In genomic region chr10:74272288-74272687, GRCh38 we compare ENCODE assay signal across 25 cellular contexts.
DNase-seq lines count a peak whose midpoint lies in the region; ATAC-seq and TF ChIP-seq lines count a peak whose summit lies in the region.
"Had no signal": no experiment of that assay in that cellular context is flagged by ENCODE, and none has a peak within 500 bp of the region (broad histone marks: within the 10 kb centered on the region; RNA-seq: fewer than 3 reads in every experiment).

No MANE protein-coding gene starts in this region.

- no peak for TF ChIP-seq CTCF in MCF 10A (IDR thresholded peaks at IDR 0.05; ENCODE audit: unreplicated experiment)
- no peak for TF ChIP-seq CTCF in breast epithelium (IDR thresholded peaks at IDR 0.05)
- TF ChIP-seq CTCF in HEK293 (tag by site-specific recombination; IDR thresholded peaks at IDR 0.05), result no peak
- TF ChIP-seq CTCF in WTC11 (IDR thresholded peaks at IDR 0.05), result no peak
- TF ChIP-seq CTCF in neural crest cell (conservative IDR thresholded peaks at IDR 0.05), result no peak
- no peak for TF ChIP-seq CTCF in transverse colon (IDR thresholded peaks at IDR 0.05)

- TF ChIP-seq EP300 in transverse colon (IDR thresholded peaks at IDR 0.05; ENCODE audit: low read depth), result no peak

- POLR2A ChIA-PET in MCF 10A (lab: Yijun Ruan, JAX), result interaction anchor here (0.6 kb wide), 2 partner anchors 172 to 477 kb away, joined by 3 read pairs; no protein-coding TSS in a partner anchor
- POLR2A ChIA-PET in HEK293 (lab: Yijun Ruan, JAX), result no interaction called here
- POLR2A ChIA-PET in WTC11 (lab: Charles Lee), result no interaction called here

- intact Hi-C loops in MCF 10A (cut with micrococcal nuclease) (no loop called here), breast epithelium (cut with DNase I; ENCODE audit: low total_unique reads) (no loop called here), transverse colon (cut with DNase I; ENCODE audit: low total_unique reads) (no loop called here)

- H3K9me3 ChIP-seq in breast epithelium (no peaks in the 10 kb centered on the region), HEK293 (ENCODE audit: control insufficient read depth, insufficient read depth, low read depth, low read length) (no peaks in the 10 kb centered on the region), transverse colon (no peaks in the 10 kb centered on the region)
- H3K9me3 ChIP-seq: A549; BE2C; BLaER1 treated with 17β-estradiol and CSF1 and Interleukin-3, amounts not matched to agents 10 nM and 100 nM had no signal

- H3K36me3 ChIP-seq in breast epithelium, result no peaks in the 10 kb centered on the region
- H3K36me3 ChIP-seq in HEK293 (ENCODE audit: control insufficient read depth in 2 of 2, insufficient read depth in 1 of 2, low read length in 2 of 2), result no peaks in the 10 kb centered on the region
- no peaks in the 10 kb centered on the region for H3K36me3 ChIP-seq in transverse colon
- H3K36me3 ChIP-seq: BE2C had no signal

- no peak for ATAC-seq in WTC11
- ATAC-seq: A549, GM23338, HCT116 had no signal

- no TSS peak for BruUV-seq in MCF 10A (replicated peaks; lab: Mats Ljungman, UMichigan)

- H3K4me3 ChIP-seq in breast epithelium (no peak overlapping the region), HEK293 (ENCODE audit: low read depth, low read length) (no peak overlapping the region), transverse colon (no peak overlapping the region)
- H3K4me3 ChIP-seq: A549; BLaER1 treated with 17β-estradiol and CSF1 and Interleukin-3, amounts not matched to agents 10 nM and 100 nM; GM23338 had no signal

- H3K36me3 Mint-ChIP-seq in MCF 10A (ENCODE audit: insufficient read depth, unreplicated experiment), result peaks cover 13% of the 10 kb centered on the region
- H3K36me3 Mint-ChIP-seq in WTC11, result no peaks in the 10 kb centered on the region
- H3K36me3 Mint-ChIP-seq in neural crest cell (ENCODE audit: low read depth), result no peaks in the 10 kb centered on the region
- H3K36me3 Mint-ChIP-seq: CD8-positive, alpha-beta memory T cell had no signal

- CTCF ChIA-PET in MCF 10A (lab: Yijun Ruan, JAX) (no interaction called here), HEK293 (lab: Yijun Ruan, JAX) (no interaction called here), WTC11 (lab: Charles Lee) (no interaction called here)

- in situ Hi-C loops in transverse colon (cut with MboI; ENCODE audit: low pct_ligation_motif_present in 1 of 4, low pct_unique_long_range_greater_than_20kb in 1 of 4, low sequenced_read_pairs in 3 of 4), result loop anchor here in 3 of 4 donors (25.0 kb wide), 2 partner anchors 740 to 965 kb away; partner anchors contain the start of gene COMTD1 (in 3 of the 3)

- H3K27me3 ChIP-seq in breast epithelium, result no peaks in the 10 kb centered on the region
- no peaks in the 10 kb centered on the region for H3K27me3 ChIP-seq in transverse colon
- H3K27me3 ChIP-seq: BE2C; BLaER1 treated with 17β-estradiol and CSF1 and Interleukin-3, amounts not matched to agents 10 nM and 100 nM had no signal

- DNase-seq in MCF 10A (ENCODE audit: unreplicated experiment) (no peak), breast epithelium (ENCODE audit: low spot score in 2 of 2) (no peak), WTC11 (ENCODE audit: low spot score) (no peak), neural crest cell (ENCODE audit: low read depth, low spot score) (no peak), NCI-H446 (lab: John Stamatoyannopoulos, UW) (no peak), transverse colon (no peak)
- DNase-seq: 8988T; ACHN; AML-193; BE2C; Calu3; CD4-positive, alpha-beta T cell; CD8-positive, alpha-beta memory T cell; COR-L47; DMS53; DMS79 treated with DMSO at 0.1 percent for 48 hours; GF-D8; H9; HFFc6 had no signal

- H3K4me1 ChIP-seq in breast epithelium, result no peaks in the 10 kb centered on the region
- H3K4me1 ChIP-seq in HEK293 (ENCODE audit: control insufficient read depth, insufficient read depth, low read length), result no peaks in the 10 kb centered on the region
- peaks cover 0 to 13% (median 0%) of the 10 kb centered on the region in 4 donors for H3K4me1 ChIP-seq in transverse colon
- H3K4me1 ChIP-seq: A549; BE2C; BLaER1 treated with 17β-estradiol and CSF1 and Interleukin-3, amounts not matched to agents 10 nM and 100 nM had no signal

- H3K27ac ChIP-seq in breast epithelium (no peak overlapping the region), HEK293 (ENCODE audit: extremely low read depth, low read depth, low read length) (no peak overlapping the region), transverse colon (no peak overlapping the region)
- H3K27ac ChIP-seq: A549; BLaER1 treated with 17β-estradiol and CSF1 and Interleukin-3, amounts not matched to agents 10 nM and 100 nM had no signal

- H3K4me3 Mint-ChIP-seq in MCF 10A (ENCODE audit: unreplicated experiment) (no peak overlapping the region), WTC11 (no peak overlapping the region), neural crest cell (no peak overlapping the region)
- H3K4me3 Mint-ChIP-seq: CD14-positive monocyte; CD4-positive, alpha-beta T cell; CD8-positive, alpha-beta memory T cell; GM23338; H9; HFFc6 had no signal

- H3K9me3 Mint-ChIP-seq in MCF 10A (ENCODE audit: unreplicated experiment) (no peaks in the 10 kb centered on the region), WTC11 (no peaks in the 10 kb centered on the region), neural crest cell (no peaks in the 10 kb centered on the region)
- H3K9me3 Mint-ChIP-seq: CD4-positive, alpha-beta T cell; CD8-positive, alpha-beta memory T cell; GM23338; H9; HFFc6 had no signal

- peaks cover 7% of the 10 kb centered on the region for H3K4me1 Mint-ChIP-seq in MCF 10A (ENCODE audit: insufficient read depth, unreplicated experiment)
- H3K4me1 Mint-ChIP-seq in WTC11, result no peaks in the 10 kb centered on the region
- no peaks in the 10 kb centered on the region for H3K4me1 Mint-ChIP-seq in neural crest cell
- H3K4me1 Mint-ChIP-seq: GM23338 had no signal

- TF ChIP-seq POLR2A in breast epithelium (IDR thresholded peaks at IDR 0.05) (no peak), transverse colon (IDR thresholded peaks at IDR 0.05) (no peak)

- WGBS in transverse colon (ENCODE audit: low coverage in 1 of 2), 2 donors, result 97 to 100% methylated on average over 2 to 3 of the region's 3 CpGs

- H3K27me3 Mint-ChIP-seq in MCF 10A (ENCODE audit: insufficient read depth, unreplicated experiment) (no peaks in the 10 kb centered on the region), WTC11 (ENCODE audit: low read depth) (no peaks in the 10 kb centered on the region), neural crest cell (ENCODE audit: low read depth) (no peaks in the 10 kb centered on the region)
- H3K27me3 Mint-ChIP-seq: CD4-positive, alpha-beta T cell; CD8-positive, alpha-beta memory T cell had no signal

- H3K27ac Mint-ChIP-seq in MCF 10A (ENCODE audit: low read depth, unreplicated experiment) (peak overlapping the region; percentile 59), WTC11 (no peak overlapping the region), neural crest cell (ENCODE audit: unreplicated experiment) (peak overlapping the region; percentile 40)
- H3K27ac Mint-ChIP-seq: CD4-positive, alpha-beta T cell; GM23338 had no signal

TF ChIP-seq in HEK293, 187 proteins besides CTCF, POLR2A, EP300 and RAD21 (continues in another document):
- TF ChIP-seq ZNF692 (tag by site-specific recombination; IDR thresholded peaks at IDR 0.05) (no peak), ZNF157 (tag by site-specific recombination; IDR thresholded peaks at IDR 0.05) (no peak), ZNF596 (tag by site-specific recombination; IDR thresholded peaks at IDR 0.05) (no peak)
- TF ChIP-seq, protein P1, sequence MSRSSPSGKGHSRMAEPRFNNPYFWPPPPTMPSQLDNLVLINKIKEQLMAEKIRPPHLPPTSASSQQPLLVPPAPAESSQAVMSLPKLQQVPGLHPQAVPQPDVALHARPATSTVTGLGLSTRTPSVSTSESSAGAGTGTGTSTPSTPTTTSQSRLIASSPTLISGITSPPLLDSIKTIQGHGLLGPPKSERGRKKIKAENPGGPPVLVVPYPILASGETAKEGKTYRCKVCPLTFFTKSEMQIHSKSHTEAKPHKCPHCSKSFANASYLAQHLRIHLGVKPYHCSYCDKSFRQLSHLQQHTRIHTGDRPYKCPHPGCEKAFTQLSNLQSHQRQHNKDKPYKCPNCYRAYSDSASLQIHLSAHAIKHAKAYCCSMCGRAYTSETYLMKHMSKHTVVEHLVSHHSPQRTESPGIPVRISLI (tag by site-specific recombination; IDR thresholded peaks at IDR 0.05), result no peak

TF ChIP-seq in WTC11, 78 proteins besides CTCF, POLR2A, EP300 and RAD21:
- TF ChIP-seq CBFB (CRISPR knock-in tag; IDR thresholded peaks at IDR 0.05; ENCODE audit: low read depth), result no peak
- peak; percentile 70; the same call in 1 of the 2 replicates for TF ChIP-seq ZNF121 (CRISPR knock-in tag; IDR thresholded peaks at IDR 0.05)
TF ChIP-seq in WTC11: peak in this region for 1.
